In the genomic region with DNA sequence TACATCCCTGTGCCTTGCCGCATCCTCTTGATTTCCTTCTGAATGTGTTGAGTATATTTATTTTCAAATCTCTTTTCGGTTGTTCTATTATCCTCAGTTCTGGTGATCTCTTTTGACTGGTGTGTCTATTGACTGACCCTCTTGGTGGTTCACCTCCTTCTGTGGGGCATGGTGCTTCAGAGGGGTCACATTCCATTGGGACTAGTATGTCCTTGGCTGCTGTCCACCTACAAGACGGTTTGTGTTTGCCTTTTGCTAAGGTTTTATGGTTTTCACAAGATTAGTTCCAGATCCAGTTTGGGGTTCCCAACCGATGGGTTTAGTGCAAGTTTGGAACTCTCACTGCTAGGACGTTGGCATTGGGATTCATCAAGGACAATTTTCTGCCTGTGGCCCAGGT, we compare ENCODE assay signal across 16 cellular contexts.
DNase-seq lines count a peak whose midpoint lies in the region; ATAC-seq and TF ChIP-seq lines count a peak whose summit lies in the region.
"Had no signal": no experiment of that assay in that cellular context is flagged by ENCODE, and none has a peak within 500 bp of the region (broad histone marks: within the 10 kb centered on the region; RNA-seq: fewer than 3 reads in every experiment).

No MANE protein-coding gene starts in this region.

- TF ChIP-seq POLR2A in stomach (IDR thresholded peaks at IDR 0.05), result no peak

- 75 to 86% (median 79%) methylated on average over 5 of the region's 5 CpGs for WGBS in stomach, 5 donors

- H3K27ac ChIP-seq in osteoblast (ENCODE audit: low read depth, low read length) (no peak overlapping the region), stomach (no peak overlapping the region)
- H3K27ac ChIP-seq: body of pancreas, left lung, SK-N-MC, testis had no signal

- TF ChIP-seq EP300 in stomach (IDR thresholded peaks at IDR 0.05), result no peak

- peaks cover 7% of the 10 kb centered on the region for H3K4me1 ChIP-seq in osteoblast (ENCODE audit: insufficient read depth, low read length)
- H3K4me1 ChIP-seq in stomach, result peaks cover 0 to 25% (median 2%) of the 10 kb centered on the region in 4 donors
- H3K4me1 ChIP-seq: body of pancreas, left lung, testis had no signal

- no peak overlapping the region for H3K4me2 ChIP-seq in osteoblast (ENCODE audit: insufficient read depth, low read length)

- intact Hi-C loops in stomach (cut with DNase I; ENCODE audit: low total_unique reads), result no loop called here

- no peak overlapping the region for H2AFZ ChIP-seq in osteoblast (ENCODE audit: low read length)

- H3K4me3 ChIP-seq in choroid plexus epithelial cell (ENCODE audit: low read depth, low read length) (no peak overlapping the region), osteoblast (ENCODE audit: insufficient read depth, low read length) (no peak overlapping the region), stomach (no peak overlapping the region)
- H3K4me3 ChIP-seq: body of pancreas, left lung, SK-N-MC, testis had no signal

- peaks cover 8% of the 10 kb centered on the region for H4K20me1 ChIP-seq in osteoblast (ENCODE audit: insufficient read depth, low read length)

- ATAC-seq in esophagus mucosa, result no peak
- ATAC-seq: body of pancreas, left lung had no signal

- TF ChIP-seq CTCF in choroid plexus epithelial cell (conservative IDR thresholded peaks at IDR 0.05; ENCODE audit: low read depth, low read length) (no peak), osteoblast (IDR thresholded peaks at IDR 0.05; ENCODE audit: extremely low read depth, low read depth, low read length) (no peak), stomach (IDR thresholded peaks at IDR 0.05) (no peak)

- no peaks in the 10 kb centered on the region for H3K79me2 ChIP-seq in osteoblast (ENCODE audit: insufficient read depth, low read length)

- H3K36me3 ChIP-seq in osteoblast (ENCODE audit: insufficient read depth, low read length), result peaks cover 11% of the 10 kb centered on the region
- H3K36me3 ChIP-seq in stomach, result peaks cover 33 to 80% (median 72%) of the 10 kb centered on the region in 4 donors

- peak; percentile 28 for DNase-seq in Daoy (ENCODE audit: low read depth)
- DNase-seq in M059J (ENCODE audit: low read depth), result peak; percentile 82
- peak; percentile 91 for DNase-seq in choroid plexus epithelial cell (ENCODE audit: low read depth)
- peak; percentile 94 for DNase-seq in osteoblast (ENCODE audit: insufficient read length, low spot score, missing footprints)
- no peak for DNase-seq in NCI-H1048 (lab: John Stamatoyannopoulos, UW)
- DNase-seq in NCI-H524 (lab: John Stamatoyannopoulos, UW), result no peak
- no peak for DNase-seq in stomach
- DNase-seq: activated CD4-positive, alpha-beta memory T cell treated with anti-CD3 and anti-CD28 coated beads, Interleukin-2, amount 10 ng/mL, durations not matched to agents 7 days and 5 days; CD4-positive, alpha-beta T cell; effector CD4-positive, alpha-beta T cell; MV-4-11; testis had no signal

- H3K9me3 ChIP-seq in osteoblast (ENCODE audit: low read depth, low read length) (no peaks in the 10 kb centered on the region), stomach (peaks cover 0 to 4% (median 2%) of the 10 kb centered on the region in 4 donors)
- H3K9me3 ChIP-seq: body of pancreas, testis had no signal

- H3K27me3 ChIP-seq in osteoblast (ENCODE audit: insufficient read depth, low read length) (no peaks in the 10 kb centered on the region), stomach (no peaks in the 10 kb centered on the region)
- H3K27me3 ChIP-seq: body of pancreas, left lung, testis had no signal

Comparison
In these comparisons a context has a peak if more than half of its experiments do, and no peak if none do; other contexts are left out.
1. DNase-seq: peak in Daoy (single experiment), M059J (single experiment), choroid plexus epithelial cell (single experiment) and osteoblast (single experiment); none in NCI-H1048 (single experiment), NCI-H524 (0 of 2) and stomach (single experiment).